In genomic region chr10:70480254-70480861, GRCh38 we compare ENCODE assay signal across 8 cellular contexts. TPM values are rescaled to one million over a fixed set of nuclear protein-coding genes. Genes with fewer than 3 reads are reported as not detected.
DNase-seq lines count a peak whose midpoint lies in the region; ATAC-seq and TF ChIP-seq lines count a peak whose summit lies in the region.

No MANE protein-coding gene starts in this region.

- H3K27me3 ChIP-seq in SU-DHL-6 (ENCODE audit: low read length), result no peaks in the 10 kb centered on the region
- no peaks in the 10 kb centered on the region for H3K27me3 ChIP-seq in endodermal cell (ENCODE audit: control insufficient read depth, insufficient read depth, low read length, poor library complexity, severe bottlenecking)

- no peak for TF ChIP-seq CTCF in SU-DHL-6 (IDR thresholded peaks at IDR 0.05; ENCODE audit: insufficient read depth, low read length, poor library complexity, severe bottlenecking)
- TF ChIP-seq CTCF in endodermal cell (conservative IDR thresholded peaks at IDR 0.05), result no peak

- POLR2A ChIA-PET in activated CD4-positive, alpha-beta T cell treated with anti-CD3 and anti-CD28 coated beads for 36 hours (lab: Charles Lee), result no interaction called here

- H3K36me3 ChIP-seq in SU-DHL-6 (ENCODE audit: low read length), result no peaks in the 10 kb centered on the region; the same call in 1 of the 2 replicates
- H3K36me3 ChIP-seq in endodermal cell (ENCODE audit: control insufficient read depth, insufficient read depth, low read length), result no peaks in the 10 kb centered on the region

- peak overlapping the region; percentile 37 for H3K27ac Mint-ChIP-seq in activated CD4-positive, alpha-beta T cell treated with anti-CD3 and anti-CD28 coated beads for 36 hours
- H3K27ac Mint-ChIP-seq in endodermal cell, result peak overlapping the region; percentile 19
- peak overlapping the region; percentile 21 to 28 for H3K27ac Mint-ChIP-seq in stimulated activated naive CD8-positive, alpha-beta T cell treated with anti-CD3 and anti-CD28 coated beads, Interleukin-15, amount 100 ng/mL, for 72 hours

- peaks cover 50% of the 10 kb centered on the region for H3K79me2 ChIP-seq in SU-DHL-6 (ENCODE audit: insufficient read depth, low read length)

- peak; percentile 65 for DNase-seq in activated CD4-positive, alpha-beta T cell treated with anti-CD3 and anti-CD28 coated beads for 36 hours
- DNase-seq in activated CD4-positive, alpha-beta T cell treated with anti-CD3 and anti-CD28 coated beads for 1 hour, result no peak
- DNase-seq in endodermal cell (no peak), NCI-H146 (lab: John Stamatoyannopoulos, UW) (no peak), sciatic nerve (ENCODE audit: low spot score) (no peak), NCI-H146 treated with DMSO at 0.1 percent for 48 hours (lab: John Stamatoyannopoulos, UW; ENCODE audit: unreplicated experiment) (no peak)
- peak in 1 of 2 donors; percentile 35 for DNase-seq in stimulated activated naive CD8-positive, alpha-beta T cell treated with anti-CD3 and anti-CD28 coated beads, Interleukin-15, amount 100 ng/mL, for 72 hours

- H4K20me1 ChIP-seq in SU-DHL-6 (ENCODE audit: low read depth, low read length), result no peaks in the 10 kb centered on the region

- CTCF ChIA-PET in activated CD4-positive, alpha-beta T cell treated with anti-CD3 and anti-CD28 coated beads for 36 hours (lab: Charles Lee), result interaction anchor here (0.6 to 1.0 kb wide), 3 partner anchors 19 to 104 kb away, joined by 3 read pairs; no protein-coding TSS in a partner anchor

- peak overlapping the region; percentile 80 for H3K4me3 ChIP-seq in SU-DHL-6 (ENCODE audit: insufficient read depth, low read length, poor library complexity, severe bottlenecking)
- peak overlapping the region; percentile 90 for H3K4me3 ChIP-seq in endodermal cell (ENCODE audit: low read length)

- peaks cover 39% of the 10 kb centered on the region for H3K4me1 Mint-ChIP-seq in activated CD4-positive, alpha-beta T cell treated with anti-CD3 and anti-CD28 coated beads for 36 hours
- peaks cover 36% of the 10 kb centered on the region for H3K4me1 Mint-ChIP-seq in endodermal cell
- H3K4me1 Mint-ChIP-seq in stimulated activated naive CD8-positive, alpha-beta T cell treated with anti-CD3 and anti-CD28 coated beads, Interleukin-15, amount 100 ng/mL, for 72 hours, result peaks cover 68% of the 10 kb centered on the region

- H3K9me3 Mint-ChIP-seq in activated CD4-positive, alpha-beta T cell treated with anti-CD3 and anti-CD28 coated beads for 36 hours (ENCODE audit: low read depth), result no peaks in the 10 kb centered on the region
- H3K9me3 Mint-ChIP-seq in endodermal cell, result no peaks in the 10 kb centered on the region
- H3K9me3 Mint-ChIP-seq in stimulated activated naive CD8-positive, alpha-beta T cell treated with anti-CD3 and anti-CD28 coated beads, Interleukin-15, amount 100 ng/mL, for 72 hours, result no peaks in the 10 kb centered on the region

- H3K36me3 Mint-ChIP-seq in activated CD4-positive, alpha-beta T cell treated with anti-CD3 and anti-CD28 coated beads for 36 hours (ENCODE audit: low read depth), result peaks cover 2% of the 10 kb centered on the region
- H3K36me3 Mint-ChIP-seq in endodermal cell (ENCODE audit: low read depth), result peaks cover 8% of the 10 kb centered on the region

- 77 to 80% methylated on average over 6 to 8 of the region's 9 CpGs for WGBS in endodermal cell (ENCODE audit: insufficient coverage in 1 of 2, insufficient read length in 1 of 2), 2 experiments

- H3K9ac ChIP-seq in SU-DHL-6 (ENCODE audit: low read length) (peak overlapping the region; percentile 91), endodermal cell (ENCODE audit: extremely low read depth, low read length, poor library complexity, severe bottlenecking) (no peak overlapping the region)

- peak overlapping the region; percentile 67 for H3K4me3 Mint-ChIP-seq in activated CD4-positive, alpha-beta T cell treated with anti-CD3 and anti-CD28 coated beads for 36 hours
- peak overlapping the region; percentile 68 for H3K4me3 Mint-ChIP-seq in endodermal cell
- peak overlapping the region; percentile 77 to 78 for H3K4me3 Mint-ChIP-seq in stimulated activated naive CD8-positive, alpha-beta T cell treated with anti-CD3 and anti-CD28 coated beads, Interleukin-15, amount 100 ng/mL, for 72 hours

- peaks cover 9% of the 10 kb centered on the region for H3K27me3 Mint-ChIP-seq in activated CD4-positive, alpha-beta T cell treated with anti-CD3 and anti-CD28 coated beads for 36 hours
- H3K27me3 Mint-ChIP-seq in endodermal cell (ENCODE audit: insufficient read depth), result peaks cover 4% of the 10 kb centered on the region
- peaks cover 33% of the 10 kb centered on the region for H3K27me3 Mint-ChIP-seq in stimulated activated naive CD8-positive, alpha-beta T cell treated with anti-CD3 and anti-CD28 coated beads, Interleukin-15, amount 100 ng/mL, for 72 hours

- H2AFZ ChIP-seq in SU-DHL-6 (ENCODE audit: low read depth, low read length, severe bottlenecking), result no peak overlapping the region

- peaks cover 6% of the 10 kb centered on the region for H3K4me1 ChIP-seq in endodermal cell (ENCODE audit: control insufficient read depth, insufficient read depth, low read length)

- peaks cover 56% of the 10 kb centered on the region for H3F3A ChIP-seq in SU-DHL-6 (ENCODE audit: insufficient read depth)

- ATAC-seq in activated CD4-positive, alpha-beta T cell treated with anti-CD3 and anti-CD28 coated beads for 36 hours, result peak; percentile 31
- peak; percentile 37 for ATAC-seq in stimulated activated naive CD8-positive, alpha-beta T cell treated with anti-CD3 and anti-CD28 coated beads, Interleukin-15, amount 100 ng/mL, for 72 hours
- ATAC-seq in sciatic nerve, result no peak

- H3K27ac ChIP-seq in SU-DHL-6 (ENCODE audit: low read depth, low read length) (peak overlapping the region; percentile 96), endodermal cell (ENCODE audit: low read depth, low read length) (no peak overlapping the region)

- intact Hi-C loops in activated CD4-positive, alpha-beta T cell treated with anti-CD3 and anti-CD28 coated beads for 36 hours (cut with DNase I, micrococcal nuclease), result no loop called here
- intact Hi-C loops in sciatic nerve (cut with DNase I), result no loop called here

- peak overlapping the region; percentile 95 for H3K4me2 ChIP-seq in SU-DHL-6 (ENCODE audit: low read depth, low read length, poor library complexity, severe bottlenecking)

- no peaks in the 10 kb centered on the region for H3K9me2 ChIP-seq in SU-DHL-6 (replicated peaks; ENCODE audit: insufficient read depth, low read length)

- H3K9me3 ChIP-seq in SU-DHL-6 (ENCODE audit: insufficient read depth, low read length), result no peaks in the 10 kb centered on the region
- no peaks in the 10 kb centered on the region for H3K9me3 ChIP-seq in endodermal cell (ENCODE audit: control insufficient read depth, low read length)

RNA-seq across cellular contexts. Expression of gene PALD1, which starts 1.8 kb away (rescaled TPM):
- 1 to 10 TPM; 5.4 to 6.7 TPM for total RNA-seq in activated CD4-positive, alpha-beta T cell treated with anti-CD3 and anti-CD28 coated beads for 36 hours
- total RNA-seq in endodermal cell (10 to 100 TPM; 17.3 to 19.7 TPM), sciatic nerve (7.8 TPM)
- 12.0 TPM for polyA plus RNA-seq in endodermal cell (2013, experiment 1 of 2)
- polyA plus RNA-seq in endodermal cell (2013, experiment 2 of 2), result 11.6 TPM

RNA-seq across cellular contexts. Expression of gene NODAL, which starts 38.9 kb away (rescaled TPM):
- total RNA-seq in activated CD4-positive, alpha-beta T cell treated with anti-CD3 and anti-CD28 coated beads for 36 hours, result not detected
- total RNA-seq in endodermal cell (10 to 100 TPM; 18.2 to 71.0 TPM), sciatic nerve (not detected)
- polyA plus RNA-seq in endodermal cell (2013, experiment 1 of 2), result 36.1 TPM
- polyA plus RNA-seq in endodermal cell (2013, experiment 2 of 2), result 39.2 TPM

Comparison
In these comparisons a context has a peak if more than half of its experiments do, and no peak if none do; other contexts are left out.
1. RNA of gene NODAL, which starts 38.9 kb away (total RNA-seq): 18.2 to 71.0 TPM in endodermal cell; not detected in activated CD4-positive, alpha-beta T cell treated with anti-CD3 and anti-CD28 coated beads for 36 hours and not detected in sciatic nerve (single experiment); every median in the first group is over 10 times any median in the second.
2. Peak in every context shown above with its lines, with median percentiles within 50 percentile points of each other: H3K27ac Mint-ChIP-seq and H3K4me3 Mint-ChIP-seq.